19 cellular contexts compared by ENCODE assay signal in the genomic region with DNA sequence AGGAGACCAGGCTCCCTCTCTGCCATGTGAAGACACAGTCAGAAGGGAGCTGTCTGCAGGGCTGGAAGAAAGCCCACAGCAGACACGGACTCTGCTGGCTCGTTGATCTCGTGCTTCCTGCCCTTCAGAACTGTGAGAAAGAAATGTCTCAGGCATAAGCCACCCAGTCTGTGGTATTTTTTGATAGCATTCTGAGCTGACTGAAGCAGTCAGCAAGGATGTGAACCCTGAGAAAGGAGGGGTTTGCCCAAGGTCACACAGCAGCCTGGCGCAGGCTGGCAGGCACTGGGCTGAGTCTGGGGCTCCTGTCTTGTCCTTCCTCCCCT.
"Had no signal": no experiment of that assay in that cellular context is flagged by ENCODE, and none has a peak within 500 bp of the region (broad histone marks: within the 10 kb centered on the region; RNA-seq: fewer than 3 reads in every experiment).

No MANE protein-coding gene starts in this region.

- H3K4me3 Mint-ChIP-seq: naive thymus-derived CD4-positive, alpha-beta T cell; nephron progenitor cell; stimulated activated effector memory CD8-positive, alpha-beta T cell treated with anti-CD3 and anti-CD28 coated beads, Interleukin-12 subunit alpha, Interleukin-12 subunit beta, amount 100 ng/mL, for 72 hours had no signal

- DNase-seq: colonic mucosa; effector CD8-positive, alpha-beta T cell; heart left ventricle; hippocampal formation; left colon; mammary epithelial cell; naive thymus-derived CD4-positive, alpha-beta T cell; nephron progenitor cell; ovary; small intestine; stimulated activated CD4-positive, alpha-beta T cell treated with anti-CD3 and anti-CD28 coated beads, Interleukin-4, amount 100 ng/mL, for 1 hour; stimulated activated CD8-positive, alpha-beta memory T cell treated with anti-CD3 and anti-CD28 coated beads, Interleukin-4, amount 100 ng/mL, for 48 hours; stimulated activated naive CD8-positive, alpha-beta T cell treated with anti-CD3 and anti-CD28 coated beads, Interleukin-15, Interleukin-2, amounts not matched to agents 100 U/mL and 50 U/mL, for 24 hours; thyroid gland; upper lobe of left lung had no signal

- H3K4me1 Mint-ChIP-seq: naive thymus-derived CD4-positive, alpha-beta T cell; stimulated activated effector memory CD8-positive, alpha-beta T cell treated with anti-CD3 and anti-CD28 coated beads, Interleukin-12 subunit alpha, Interleukin-12 subunit beta, amount 100 ng/mL, for 72 hours had no signal

- H3K9me3 ChIP-seq: colonic mucosa, heart left ventricle, ovary, suprapubic skin, thyroid gland, upper lobe of left lung, vagina had no signal

- H3K36me3 ChIP-seq: colonic mucosa, heart left ventricle, ovary, right atrium auricular region, suprapubic skin, thyroid gland, upper lobe of left lung, vagina had no signal

- H3K36me3 Mint-ChIP-seq: naive thymus-derived CD4-positive, alpha-beta T cell; stimulated activated effector memory CD8-positive, alpha-beta T cell treated with anti-CD3 and anti-CD28 coated beads, Interleukin-12 subunit alpha, Interleukin-12 subunit beta, amount 100 ng/mL, for 72 hours had no signal

- H3K4me3 ChIP-seq: colonic mucosa, heart left ventricle, ovary, right atrium auricular region, suprapubic skin, thyroid gland, upper lobe of left lung, vagina had no signal

- H3K27me3 ChIP-seq: colonic mucosa, ovary, right atrium auricular region, thyroid gland, upper lobe of left lung, vagina had no signal

- H3K27ac ChIP-seq: colonic mucosa, heart left ventricle, ovary, right atrium auricular region, suprapubic skin, thyroid gland, upper lobe of left lung, vagina had no signal

- ATAC-seq: heart left ventricle; left colon; naive thymus-derived CD4-positive, alpha-beta T cell; stimulated activated effector memory CD8-positive, alpha-beta T cell treated with anti-CD3 and anti-CD28 coated beads, Interleukin-12 subunit alpha, Interleukin-12 subunit beta, amount 100 ng/mL, for 72 hours; stimulated activated naive CD8-positive, alpha-beta T cell treated with anti-CD3 and anti-CD28 coated beads, Interleukin-15, Interleukin-2, amounts not matched to agents 100 U/mL and 50 U/mL, for 24 hours had no signal

- H3K4me1 ChIP-seq: colonic mucosa, heart left ventricle, right atrium auricular region, suprapubic skin, thyroid gland, upper lobe of left lung, vagina had no signal

- H3K9me3 Mint-ChIP-seq: nephron progenitor cell; stimulated activated effector memory CD8-positive, alpha-beta T cell treated with anti-CD3 and anti-CD28 coated beads, Interleukin-12 subunit alpha, Interleukin-12 subunit beta, amount 100 ng/mL, for 72 hours had no signal

- H3K27ac Mint-ChIP-seq: naive thymus-derived CD4-positive, alpha-beta T cell; nephron progenitor cell; stimulated activated effector memory CD8-positive, alpha-beta T cell treated with anti-CD3 and anti-CD28 coated beads, Interleukin-12 subunit alpha, Interleukin-12 subunit beta, amount 100 ng/mL, for 72 hours had no signal
